Comparison of ENCODE assay signal across 9 cellular contexts in genomic region chr4:929970-930625, GRCh38. TPM values are rescaled to one million over a fixed set of nuclear protein-coding genes. Genes with fewer than 3 reads are reported as not detected.
DNase-seq lines count a peak whose midpoint lies in the region; ATAC-seq and TF ChIP-seq lines count a peak whose summit lies in the region.
"Had no signal": no experiment of that assay in that cellular context is flagged by ENCODE, and none has a peak within 500 bp of the region (broad histone marks: within the 10 kb centered on the region; RNA-seq: fewer than 3 reads in every experiment).

No MANE protein-coding gene starts in this region.

- peak overlapping the region; percentile 9; the same call in 1 of the 2 replicates for H2AK5ac ChIP-seq in IMR-90 (ENCODE audit: low read depth, low read length)

- no peaks in the 10 kb centered on the region for H3K27me3 Mint-ChIP-seq in CD4-positive, alpha-beta T cell
- peaks cover 11% of the 10 kb centered on the region for H3K27me3 Mint-ChIP-seq in brain
- peaks cover 0 to 5% (median 0%) of the 10 kb centered on the region in 5 donors for H3K27me3 Mint-ChIP-seq in naive thymus-derived CD8-positive, alpha-beta T cell

- H4K8ac ChIP-seq in IMR-90 (ENCODE audit: low read depth in 2 of 2, low read length in 2 of 2): no peak overlapping the region

- no peak overlapping the region for H3K56ac ChIP-seq in IMR-90 (ENCODE audit: extremely low read depth, insufficient read depth, low read length)

- H3K36me3 Mint-ChIP-seq in CD4-positive, alpha-beta T cell (ENCODE audit: low read depth): peaks cover 25% of the 10 kb centered on the region
- no peaks in the 10 kb centered on the region for H3K36me3 Mint-ChIP-seq in brain
- peaks cover 0 to 2% (median 0%) of the 10 kb centered on the region in 3 donors for H3K36me3 Mint-ChIP-seq in naive thymus-derived CD8-positive, alpha-beta T cell

- TF ChIP-seq POLR2A in IMR-90 (IDR thresholded peaks at IDR 0.05; ENCODE audit: low read depth, low read length): no peak

- intact Hi-C loops in CD4-positive, alpha-beta T cell (cut with DNase I, micrococcal nuclease): loop anchor here (5.0 to 10.0 kb wide), 8 partner anchors 57 to 925 kb away; partner anchors contain the start of genes IDUA (in 2 of the 2), ATP5ME (in 1 of the 2), CPLX1 (in 1 of the 2) and FAM53A (in 1 of the 2)
- intact Hi-C loops in IMR-90 (cut with micrococcal nuclease): loop anchor here (10.0 kb wide), 1 partner anchor 145 kb away; no protein-coding TSS in a partner anchor

- no peak overlapping the region for H4K5ac ChIP-seq in IMR-90 (ENCODE audit: low read depth, low read length)

- H3K9ac ChIP-seq in IMR-90 (ENCODE audit: low read depth, low read length): no peak overlapping the region

- no peak overlapping the region for H3K18ac ChIP-seq in IMR-90 (ENCODE audit: low read depth, low read length)

- TF ChIP-seq RAD21 in IMR-90 (IDR thresholded peaks at IDR 0.05; ENCODE audit: low read length): no peak

- H2BK20ac ChIP-seq in IMR-90 (ENCODE audit: low read depth, low read length): no peak overlapping the region

- peaks cover 17% of the 10 kb centered on the region for H3K4me1 ChIP-seq in IMR-90 (ENCODE audit: control insufficient read depth, insufficient read depth, low read length)

- H3K4me1 Mint-ChIP-seq in CD4-positive, alpha-beta T cell (ENCODE audit: low read depth): peaks cover 55% of the 10 kb centered on the region
- peaks cover 47% of the 10 kb centered on the region for H3K4me1 Mint-ChIP-seq in brain
- peaks cover 33 to 81% (median 65%) of the 10 kb centered on the region in 4 donors for H3K4me1 Mint-ChIP-seq in naive thymus-derived CD8-positive, alpha-beta T cell

- no peak overlapping the region for H2BK15ac ChIP-seq in IMR-90 (ENCODE audit: low read depth, low read length)

- CTCF ChIA-PET in CD4-positive, alpha-beta T cell (lab: Charles Lee): interaction anchor here (0.8 kb wide), 1 partner anchor 187 kb away, joined by 3 read pairs; no protein-coding TSS in a partner anchor
- CTCF ChIA-PET in IMR-90 (lab: Yijun Ruan, JAX): interaction anchor here (0.7 kb wide), 1 partner anchor 57 kb away, joined by 4 read pairs; no protein-coding TSS in a partner anchor

- no peak overlapping the region for H4K91ac ChIP-seq in IMR-90 (ENCODE audit: insufficient read depth, low read depth, low read length)

- H3K27me3 ChIP-seq in CD4-positive, alpha-beta T cell (ENCODE audit: control insufficient read depth, insufficient read depth, low read length): no peaks in the 10 kb centered on the region
- no peaks in the 10 kb centered on the region for H3K27me3 ChIP-seq in IMR-90 (ENCODE audit: control insufficient read depth, insufficient read depth, low read length)

- BruUV-seq in IMR-90 (replicated peaks; lab: Mats Ljungman, UMichigan): no TSS peak

- no peak overlapping the region for H2AK9ac ChIP-seq in IMR-90 (replicated peaks; ENCODE audit: low read depth, low read length, poor library complexity)

- dilution Hi-C loops in IMR-90 (cut with HindIII; ENCODE audit: low sequenced_read_pairs, unreplicated experiment): no loop called here

- no peaks in the 10 kb centered on the region for H3K9me3 Mint-ChIP-seq in CD4-positive, alpha-beta T cell
- no peaks in the 10 kb centered on the region for H3K9me3 Mint-ChIP-seq in brain
- H3K9me3 Mint-ChIP-seq in naive thymus-derived CD8-positive, alpha-beta T cell: no peaks in the 10 kb centered on the region

- H2AFZ ChIP-seq in IMR-90 (replicated peaks; ENCODE audit: low read length, poor library complexity): no peak overlapping the region

- POLR2A ChIA-PET in CD4-positive, alpha-beta T cell (lab: Charles Lee): interaction anchor here (0.9 to 3.3 kb wide), 3 partner anchors 126 to 148 kb away, joined by 3 to 18 read pairs (median 3); no protein-coding TSS in a partner anchor
- POLR2A ChIA-PET in IMR-90 (lab: Charles Lee; ENCODE audit: unreplicated experiment): interaction anchor here (0.6 to 0.7 kb wide), 2 partner anchors 782 to 1826 kb away, joined by 4 to 5 read pairs; partner anchors contain the start of genes SLBP and TNIP2
- POLR2A ChIA-PET in naive thymus-derived CD8-positive, alpha-beta T cell (lab: Charles Lee): interaction anchor here (0.5 to 0.7 kb wide), 4 partner anchors 40 to 179 kb away, joined by 3 to 4 read pairs (median 4); no protein-coding TSS in a partner anchor

- DNase-seq in CD4-positive, alpha-beta T cell: no peak
- DNase-seq in IMR-90 (peak; percentile 71), foreskin melanocyte (no peak), putamen (ENCODE audit: low spot score) (no peak), caudate nucleus (lab: John Stamatoyannopoulos, UW) (no peak)
- no peak for DNase-seq in naive thymus-derived CD8-positive, alpha-beta T cell
- DNase-seq: NCI-H1105 had no signal

- no peak overlapping the region for H3K4me3 ChIP-seq in IMR-90 (ENCODE audit: insufficient read depth, low read depth, low read length)

- H3K4me3 Mint-ChIP-seq in CD4-positive, alpha-beta T cell: peak overlapping the region; percentile 98
- H3K4me3 Mint-ChIP-seq in brain: peak overlapping the region; percentile 96 to 98 (median 97)
- H3K4me3 Mint-ChIP-seq in naive thymus-derived CD8-positive, alpha-beta T cell: peak overlapping the region; percentile 92 to 98 (median 94)

- H3K23ac ChIP-seq in IMR-90 (ENCODE audit: low read depth, low read length): no peak overlapping the region

- no peak overlapping the region for H3K4ac ChIP-seq in IMR-90 (ENCODE audit: low read depth, low read length)

- ATAC-seq in CD4-positive, alpha-beta T cell (ENCODE audit: poor library complexity): no peak
- ATAC-seq in IMR-90 (ENCODE audit: low read depth) (no peak), HG03095 (IDR thresholded peaks at IDR 0.05; ENCODE audit: unreplicated experiment) (no peak)
- no peak for ATAC-seq in naive thymus-derived CD8-positive, alpha-beta T cell

- H2BK5ac ChIP-seq in IMR-90 (ENCODE audit: low read depth, low read length, poor library complexity, severe bottlenecking): no peak overlapping the region

- WGBS in IMR-90 (ENCODE audit: extremely low coverage in 2 of 2, insufficient read length in 1 of 2), 2 experiments: no CpG with 5 or more reads among the region's 4 CpGs

- H4K20me1 ChIP-seq in IMR-90 (ENCODE audit: insufficient read depth, low read length): peaks cover 58% of the 10 kb centered on the region

- TF ChIP-seq CTCF in CD4-positive, alpha-beta T cell (IDR thresholded peaks at IDR 0.05): no peak
- no peak for TF ChIP-seq CTCF in IMR-90 (conservative IDR thresholded peaks at IDR 0.05; ENCODE audit: low read depth, low read length)
- no peak for TF ChIP-seq CTCF in brain (conservative IDR thresholded peaks at IDR 0.05)

- H3K27ac ChIP-seq in CD4-positive, alpha-beta T cell (ENCODE audit: low read depth, low read length): no peak overlapping the region
- H3K27ac ChIP-seq in IMR-90 (ENCODE audit: insufficient read depth, low read length) (peak overlapping the region; percentile 54; the same call in 1 of the 2 replicates), caudate nucleus (ENCODE audit: low read depth, low read length) (no peak overlapping the region)

- 0 out of 2 replicates have a peak, but pooled peaks cover 2% of the 10 kb centered on the region for H3K36me3 ChIP-seq in IMR-90 (ENCODE audit: control insufficient read depth, insufficient read depth, low read length)

- no peak overlapping the region for H3K14ac ChIP-seq in IMR-90 (replicated peaks; ENCODE audit: low read depth, low read length)

- H3K79me1 ChIP-seq in IMR-90 (ENCODE audit: low read depth in 1 of 2, low read length in 2 of 2): peaks cover 9 to 66% of the 10 kb centered on the region in 2 experiments

- no peak overlapping the region for H2BK120ac ChIP-seq in IMR-90 (ENCODE audit: low read depth, low read length)

- H3K27ac Mint-ChIP-seq in CD4-positive, alpha-beta T cell: peak overlapping the region; percentile 98
- peak overlapping the region; percentile 6 to 87 (median 31) for H3K27ac Mint-ChIP-seq in brain
- peak overlapping the region; percentile 88 to 99 (median 96) for H3K27ac Mint-ChIP-seq in naive thymus-derived CD8-positive, alpha-beta T cell

- H3K9me1 ChIP-seq in IMR-90 (ENCODE audit: insufficient read depth, low read length): peaks cover 25% of the 10 kb centered on the region

- no peaks in the 10 kb centered on the region for H3K9me3 ChIP-seq in CD4-positive, alpha-beta T cell (ENCODE audit: control insufficient read depth, low read length)
- H3K9me3 ChIP-seq in IMR-90 (ENCODE audit: control insufficient read depth, insufficient read depth, low read length): no peaks in the 10 kb centered on the region

- in situ Hi-C loops in IMR-90 (cut with MboI; ENCODE audit: low sequenced_read_pairs): no loop called here

- peak overlapping the region; percentile 73 for H3K4me2 ChIP-seq in IMR-90 (ENCODE audit: low read depth, low read length)

RNA-seq across cellular contexts. Expression of gene GAK, which starts 2.0 kb away (rescaled TPM):
- 100 to 1,000 TPM; 130 to 131 TPM for total RNA-seq in CD4-positive, alpha-beta T cell
- total RNA-seq in IMR-90 (2012; rRNA removed): 34.4 and 133 TPM in 2 replicates
- polyA plus RNA-seq in IMR-90 (2012; rRNA removed): 44.6 and 45.1 TPM in 2 replicates
- polyA plus RNA-seq in IMR-90 (2012; cell fraction: cytosol; rRNA removed): 43.3 and 53.2 TPM in 2 replicates
- polyA plus RNA-seq in IMR-90 (2012; cell fraction: nucleus; rRNA removed; ENCODE audit: low replicate concordance): 185 and 307 TPM in 2 replicates
- polyA plus RNA-seq in brain (ENCODE audit: insufficient read depth, low read depth, low replicate concordance): 71.3 TPM
- total RNA-seq in naive thymus-derived CD8-positive, alpha-beta T cell: 100 to 1,000 TPM; 162 to 164 TPM
- polyA plus RNA-seq in naive thymus-derived CD8-positive, alpha-beta T cell: 10 to 100 TPM; 45.0 to 71.0 (median 57.6) TPM

RNA-seq across cellular contexts. Expression of gene TMEM175, which starts 2.2 kb away (rescaled TPM):
- 10 to 100 TPM; 51.3 to 57.7 TPM for total RNA-seq in CD4-positive, alpha-beta T cell
- 7.7 and 9.2 TPM in 2 replicates for total RNA-seq in IMR-90 (2012; rRNA removed)
- polyA plus RNA-seq in IMR-90 (2012; rRNA removed): 41.9 and 47.4 TPM in 2 replicates
- 39.3 and 51.6 TPM in 2 replicates for polyA plus RNA-seq in IMR-90 (2012; cell fraction: cytosol; rRNA removed)
- polyA plus RNA-seq in IMR-90 (2012; cell fraction: nucleus; rRNA removed; ENCODE audit: low replicate concordance): 415 and 679 TPM in 2 replicates
- polyA plus RNA-seq in brain (ENCODE audit: insufficient read depth, low read depth, low replicate concordance): 61.5 TPM
- total RNA-seq in naive thymus-derived CD8-positive, alpha-beta T cell: 10 to 100 TPM; 65.6 to 72.9 TPM
- polyA plus RNA-seq in naive thymus-derived CD8-positive, alpha-beta T cell: 10 to 100 TPM in 2 of 3 donors, 1 to 10 TPM in 1; 6.4 to 14.7 (median 11.5) TPM

RNA-seq across cellular contexts. Expression of gene DGKQ, which starts 43.3 kb away (rescaled TPM):
- 10 to 100 TPM; 17.6 to 19.2 TPM for total RNA-seq in CD4-positive, alpha-beta T cell
- total RNA-seq in IMR-90 (2012; rRNA removed): 4.3 and 4.4 TPM in 2 replicates
- polyA plus RNA-seq in IMR-90 (2012; rRNA removed) (15.6 and 17.4 TPM in 2 replicates), brain (ENCODE audit: insufficient read depth, low read depth, low replicate concordance) (4.4 TPM)
- 10.0 and 14.6 TPM in 2 replicates for polyA plus RNA-seq in IMR-90 (2012; cell fraction: cytosol; rRNA removed)
- polyA plus RNA-seq in IMR-90 (2012; cell fraction: nucleus; rRNA removed; ENCODE audit: low replicate concordance): 58.0 and 149 TPM in 2 replicates
- 10 to 100 TPM; 37.4 to 39.9 TPM for total RNA-seq in naive thymus-derived CD8-positive, alpha-beta T cell
- 10 to 100 TPM in 2 of 3 donors, 1 to 10 TPM in 1; 2.2 to 17.3 (median 10.0) TPM for polyA plus RNA-seq in naive thymus-derived CD8-positive, alpha-beta T cell

RNA-seq across cellular contexts. Expression of gene IDUA, which starts 56.7 kb away (rescaled TPM):
- total RNA-seq in CD4-positive, alpha-beta T cell: 10 to 100 TPM; 70.2 to 77.8 TPM
- total RNA-seq in IMR-90 (2012; rRNA removed): 0.72 and 1.7 TPM in 2 replicates
- polyA plus RNA-seq in IMR-90 (2012; rRNA removed): 12.5 and 16.7 TPM in 2 replicates
- polyA plus RNA-seq in IMR-90 (2012; cell fraction: cytosol; rRNA removed): 6.3 and 14.8 TPM in 2 replicates
- 119 and 328 TPM in 2 replicates for polyA plus RNA-seq in IMR-90 (2012; cell fraction: nucleus; rRNA removed; ENCODE audit: low replicate concordance)
- 3.6 TPM for polyA plus RNA-seq in brain (ENCODE audit: insufficient read depth, low read depth, low replicate concordance)
- 10 to 100 TPM; 74.8 to 79.1 TPM for total RNA-seq in naive thymus-derived CD8-positive, alpha-beta T cell
- polyA plus RNA-seq in naive thymus-derived CD8-positive, alpha-beta T cell: 10 to 100 TPM in 1 of 3 donors, 1 to 10 TPM in 2; 6.5 to 15.4 (median 9.6) TPM

Comparison
In these comparisons a context has a peak if more than half of its experiments do, and no peak if none do; other contexts are left out.
1. H3K27ac Mint-ChIP-seq: peak in every context shown above with its lines; median percentile 98 in CD4-positive, alpha-beta T cell; 96 in naive thymus-derived CD8-positive, alpha-beta T cell; 31 in brain.